Comparison of ENCODE assay signal across 18 cellular contexts in genomic region chr12:120999191-121000120, GRCh38. TPM values are rescaled to one million over a fixed set of nuclear protein-coding genes. Genes with fewer than 3 reads are reported as not detected.
DNase-seq lines count a peak whose midpoint lies in the region; ATAC-seq and TF ChIP-seq lines count a peak whose summit lies in the region.
"Had no signal": no experiment of that assay in that cellular context is flagged by ENCODE, and none has a peak within 500 bp of the region (broad histone marks: within the 10 kb centered on the region; RNA-seq: fewer than 3 reads in every experiment).

No MANE protein-coding gene starts in this region.

- CTCF ChIA-PET in activated CD8-positive, alpha-beta T cell treated with anti-CD3 and anti-CD28 coated beads for 36 hours (lab: Charles Lee), result no interaction called here
- CTCF ChIA-PET in activated CD8-positive, alpha-beta T cell treated with anti-CD3 and anti-CD28 coated beads, Interleukin-2, amount 10 ng/mL, durations not matched to agents 7 days and 5 days (lab: Charles Lee), result no interaction called here
- CTCF ChIA-PET in SK-N-SH (lab: Yijun Ruan, JAX), result no interaction called here

- H3K4me3 Mint-ChIP-seq in activated CD8-positive, alpha-beta T cell treated with anti-CD3 and anti-CD28 coated beads for 36 hours, result no peak overlapping the region
- H3K4me3 Mint-ChIP-seq in activated CD8-positive, alpha-beta T cell treated with anti-CD3 and anti-CD28 coated beads, Interleukin-2, amount 10 ng/mL, durations not matched to agents 7 days and 5 days, result no peak overlapping the region
- H3K4me3 Mint-ChIP-seq: activated naive CD4-positive, alpha-beta T cell treated with anti-CD3 and anti-CD28 coated beads for 36 hours; naive thymus-derived CD8-positive, alpha-beta T cell had no signal

- H3K27ac Mint-ChIP-seq in activated CD8-positive, alpha-beta T cell treated with anti-CD3 and anti-CD28 coated beads for 36 hours, result no peak overlapping the region
- no peak overlapping the region for H3K27ac Mint-ChIP-seq in activated CD8-positive, alpha-beta T cell treated with anti-CD3 and anti-CD28 coated beads, Interleukin-2, amount 10 ng/mL, durations not matched to agents 7 days and 5 days
- H3K27ac Mint-ChIP-seq: activated naive CD4-positive, alpha-beta T cell treated with anti-CD3 and anti-CD28 coated beads for 36 hours; naive thymus-derived CD8-positive, alpha-beta T cell had no signal

- TF ChIP-seq RAD21 in SK-N-SH (IDR thresholded peaks at IDR 0.05; ENCODE audit: low read length), result no peak

- H3K9ac ChIP-seq in SK-N-SH (no peak overlapping the region), parathyroid adenoma (no peak overlapping the region)

- no peaks in the 10 kb centered on the region for H3K9me3 ChIP-seq in SK-N-SH
- H3K9me3 ChIP-seq in parathyroid adenoma (ENCODE audit: control insufficient read depth, low read length), result no peaks in the 10 kb centered on the region
- H3K9me3 ChIP-seq: A549, breast epithelium had no signal

- TF ChIP-seq CTCF in activated CD8-positive, alpha-beta T cell treated with anti-CD3 and anti-CD28 coated beads for 36 hours (IDR thresholded peaks at IDR 0.05), result no peak
- TF ChIP-seq CTCF in SK-N-SH (IDR thresholded peaks at IDR 0.05), result no peak
- no peak for TF ChIP-seq CTCF in foreskin fibroblast (IDR thresholded peaks at IDR 0.05; ENCODE audit: low read depth, low read length)
- TF ChIP-seq CTCF in parathyroid adenoma (IDR thresholded peaks at IDR 0.05), result no peak

- H3K27me3 Mint-ChIP-seq in activated CD8-positive, alpha-beta T cell treated with anti-CD3 and anti-CD28 coated beads for 36 hours, result peaks cover 4% of the 10 kb centered on the region
- H3K27me3 Mint-ChIP-seq in activated CD8-positive, alpha-beta T cell treated with anti-CD3 and anti-CD28 coated beads, Interleukin-2, amount 10 ng/mL, durations not matched to agents 7 days and 5 days (ENCODE audit: low read depth), result peaks cover 13% of the 10 kb centered on the region

- DNase-seq in activated CD8-positive, alpha-beta T cell treated with anti-CD3 and anti-CD28 coated beads for 36 hours, result no peak
- no peak for DNase-seq in activated CD8-positive, alpha-beta T cell treated with anti-CD3 and anti-CD28 coated beads, Interleukin-2, amount 10 ng/mL, durations not matched to agents 7 days and 5 days
- DNase-seq in SK-N-SH, result peak; percentile 50
- DNase-seq in foreskin fibroblast, result peak; percentile 15 to 57
- no peak for DNase-seq in EL
- no peak for DNase-seq in NK-92 treated with Interleukin-12 subunit alpha and Interleukin-12 subunit beta, amount 100 ng/mL, for 24 hours (lab: John Stamatoyannopoulos, UW)
- DNase-seq: activated naive CD4-positive, alpha-beta T cell treated with anti-CD3 and anti-CD28 coated beads for 36 hours; glutamatergic neuron; naive thymus-derived CD8-positive, alpha-beta T cell; NCI-H2171 treated with DMSO at 0.1 percent for 48 hours; OCI-M1; stimulated activated naive CD4-positive, alpha-beta T cell treated with Interleukin-2 at 50 U/mL for 16 hours; SW 1271 had no signal

- H4K20me1 ChIP-seq in SK-N-SH (ENCODE audit: insufficient read depth), result no peaks in the 10 kb centered on the region

- no peaks in the 10 kb centered on the region for H3K79me2 ChIP-seq in SK-N-SH (ENCODE audit: insufficient read depth)
- no peaks in the 10 kb centered on the region for H3K79me2 ChIP-seq in parathyroid adenoma

- H3K4me1 ChIP-seq in SK-N-SH (ENCODE audit: control insufficient read depth in 1 of 2, insufficient read depth in 2 of 2, low read depth in 1 of 2, low read length in 1 of 2) (no peaks in the 10 kb centered on the region), parathyroid adenoma (no peaks in the 10 kb centered on the region)
- H3K4me1 ChIP-seq: breast epithelium had no signal

- H3K36me3 Mint-ChIP-seq in activated CD8-positive, alpha-beta T cell treated with anti-CD3 and anti-CD28 coated beads for 36 hours (ENCODE audit: low read depth), result peaks cover 9% of the 10 kb centered on the region
- peaks cover 12% of the 10 kb centered on the region for H3K36me3 Mint-ChIP-seq in activated CD8-positive, alpha-beta T cell treated with anti-CD3 and anti-CD28 coated beads, Interleukin-2, amount 10 ng/mL, durations not matched to agents 7 days and 5 days (ENCODE audit: low read depth)

- H3K4me1 Mint-ChIP-seq in activated CD8-positive, alpha-beta T cell treated with anti-CD3 and anti-CD28 coated beads for 36 hours (ENCODE audit: low read depth), result no peaks in the 10 kb centered on the region
- H3K4me1 Mint-ChIP-seq in activated CD8-positive, alpha-beta T cell treated with anti-CD3 and anti-CD28 coated beads, Interleukin-2, amount 10 ng/mL, durations not matched to agents 7 days and 5 days (ENCODE audit: low read depth), result peaks cover 8% of the 10 kb centered on the region

- H3K27me3 ChIP-seq in SK-N-SH (ENCODE audit: insufficient read depth) (no peaks in the 10 kb centered on the region), parathyroid adenoma (ENCODE audit: control insufficient read depth, insufficient read depth, low read length) (no peaks in the 10 kb centered on the region)
- H3K27me3 ChIP-seq: breast epithelium had no signal

- H3K9me3 Mint-ChIP-seq in activated CD8-positive, alpha-beta T cell treated with anti-CD3 and anti-CD28 coated beads for 36 hours, result no peaks in the 10 kb centered on the region
- no peaks in the 10 kb centered on the region for H3K9me3 Mint-ChIP-seq in activated CD8-positive, alpha-beta T cell treated with anti-CD3 and anti-CD28 coated beads, Interleukin-2, amount 10 ng/mL, durations not matched to agents 7 days and 5 days (ENCODE audit: insufficient read depth)
- H3K9me3 Mint-ChIP-seq: activated naive CD4-positive, alpha-beta T cell treated with anti-CD3 and anti-CD28 coated beads for 36 hours had no signal

- H3K4me2 ChIP-seq in SK-N-SH (no peak overlapping the region), parathyroid adenoma (ENCODE audit: low read length) (no peak overlapping the region)
- H3K4me2 ChIP-seq: A549 had no signal

- WGBS in SK-N-SH (ENCODE audit: low lambda C conversion rate), result 83% methylated on average over 22 of the region's 23 CpGs

- H3K36me3 ChIP-seq in SK-N-SH (replicated peaks in 1 of 2; ENCODE audit: control insufficient read depth in 1 of 2, insufficient read depth in 2 of 2, low read length in 1 of 2) (peaks cover 6 to 12% of the 10 kb centered on the region in 2 experiments), parathyroid adenoma (ENCODE audit: control insufficient read depth, insufficient read depth, low read length) (no peaks in the 10 kb centered on the region)
- H3K36me3 ChIP-seq: breast epithelium had no signal

- intact Hi-C loops in activated CD8-positive, alpha-beta T cell treated with anti-CD3 and anti-CD28 coated beads for 36 hours (cut with micrococcal nuclease), result no loop called here

- H2AFZ ChIP-seq in SK-N-SH (ENCODE audit: low read depth) (no peak overlapping the region), parathyroid adenoma (peak overlapping the region; percentile 22)

- POLR2A ChIA-PET in activated CD8-positive, alpha-beta T cell treated with anti-CD3 and anti-CD28 coated beads for 36 hours (lab: Charles Lee), result interaction anchor here (1.7 kb wide), 1 partner anchor 14 kb away, joined by 4 read pairs; no protein-coding TSS in a partner anchor
- POLR2A ChIA-PET in activated CD8-positive, alpha-beta T cell treated with anti-CD3 and anti-CD28 coated beads, Interleukin-2, amount 10 ng/mL, durations not matched to agents 7 days and 5 days (lab: Charles Lee), result interaction anchor here (0.6 kb wide), 2 partner anchors 255 to 515 kb away, joined by 3 to 4 read pairs; no protein-coding TSS in a partner anchor
- POLR2A ChIA-PET in SK-N-SH (lab: Yijun Ruan, JAX), result no interaction called here

- H3K9me2 ChIP-seq in SK-N-SH, result no peaks in the 10 kb centered on the region

- H3K4me3 ChIP-seq in SK-N-SH (ENCODE audit: low read depth in 2 of 2, low read length in 1 of 2), result no peak overlapping the region
- no peak overlapping the region for H3K4me3 ChIP-seq in foreskin fibroblast (ENCODE audit: low read depth in 1 of 2, low read length in 2 of 2)
- no peak overlapping the region for H3K4me3 ChIP-seq in parathyroid adenoma (ENCODE audit: low read depth, low read length)
- H3K4me3 ChIP-seq: A549, breast epithelium had no signal

- TF ChIP-seq EP300 in SK-N-SH (IDR thresholded peaks at IDR 0.05; ENCODE audit: borderline replicate concordance in 1 of 2, low read depth in 1 of 2, low read length in 1 of 2), result no peak

- H3F3A ChIP-seq in SK-N-SH (replicated peaks; ENCODE audit: insufficient read depth), result no peaks in the 10 kb centered on the region

- peak; percentile 62 for ATAC-seq in activated CD8-positive, alpha-beta T cell treated with anti-CD3 and anti-CD28 coated beads for 36 hours
- ATAC-seq in activated CD8-positive, alpha-beta T cell treated with anti-CD3 and anti-CD28 coated beads, Interleukin-2, amount 10 ng/mL, durations not matched to agents 7 days and 5 days, result no peak
- no peak for ATAC-seq in HG03095 (IDR thresholded peaks at IDR 0.05; ENCODE audit: unreplicated experiment)
- ATAC-seq: naive thymus-derived CD8-positive, alpha-beta T cell had no signal

- H3K27ac ChIP-seq in SK-N-SH (ENCODE audit: low read depth in 2 of 2, low read length in 1 of 2), result no peak overlapping the region
- H3K27ac ChIP-seq in parathyroid adenoma, result no peak overlapping the region
- H3K27ac ChIP-seq: A549, breast epithelium, VCaP had no signal

TF ChIP-seq in SK-N-SH, 30 proteins besides CTCF, POLR2A, EP300 and RAD21 (continues in another document):
- TF ChIP-seq MXI1 (IDR thresholded peaks at IDR 0.05; ENCODE audit: low read depth, low read length) (no peak), TAF1 (IDR thresholded peaks at IDR 0.05; ENCODE audit: borderline replicate concordance, low read depth, low read length) (no peak)

RNA-seq across cellular contexts. Expression of gene C12orf43, which starts 16.8 kb away (rescaled TPM):
- 10 to 100 TPM; 19.8 to 20.7 TPM for total RNA-seq in activated CD8-positive, alpha-beta T cell treated with anti-CD3 and anti-CD28 coated beads for 36 hours
- 10 to 100 TPM; 19.0 to 23.3 TPM for total RNA-seq in activated CD8-positive, alpha-beta T cell treated with anti-CD3 and anti-CD28 coated beads, Interleukin-2, amount 10 ng/mL, durations not matched to agents 7 days and 5 days
- 12.8 and 13.9 TPM in 2 replicates for polyA plus RNA-seq in SK-N-SH (2012; rRNA removed)
- 10.4 and 12.0 TPM in 2 replicates for polyA plus RNA-seq in SK-N-SH (2012; cell fraction: cytosol; rRNA removed)
- 13.2 and 18.2 TPM in 2 replicates for polyA plus RNA-seq in SK-N-SH (2012; cell fraction: nucleus; rRNA removed)

RNA-seq across cellular contexts. Expression of gene HNF1A, which starts 21.1 kb away (rescaled TPM):
- total RNA-seq in activated CD8-positive, alpha-beta T cell treated with anti-CD3 and anti-CD28 coated beads for 36 hours, result not detected
- not detected for total RNA-seq in activated CD8-positive, alpha-beta T cell treated with anti-CD3 and anti-CD28 coated beads, Interleukin-2, amount 10 ng/mL, durations not matched to agents 7 days and 5 days
- polyA plus RNA-seq in SK-N-SH (2012; rRNA removed), result not detected in 2 replicates
- polyA plus RNA-seq in SK-N-SH (2012; cell fraction: cytosol; rRNA removed), result not detected in 2 replicates
- polyA plus RNA-seq in SK-N-SH (2012; cell fraction: nucleus; rRNA removed), result not detected in 2 replicates
- total RNA-seq: activated naive CD4-positive, alpha-beta T cell treated with anti-CD3 and anti-CD28 coated beads for 36 hours; naive thymus-derived CD8-positive, alpha-beta T cell had no signal
- polyA plus RNA-seq: naive thymus-derived CD8-positive, alpha-beta T cell had no signal

RNA-seq across cellular contexts. Expression of gene OASL, which starts 39.6 kb away (rescaled TPM):
- 10 to 100 TPM; 11.1 to 11.4 TPM for total RNA-seq in activated CD8-positive, alpha-beta T cell treated with anti-CD3 and anti-CD28 coated beads for 36 hours
- 10 to 100 TPM; 29.2 to 33.5 TPM for total RNA-seq in activated CD8-positive, alpha-beta T cell treated with anti-CD3 and anti-CD28 coated beads, Interleukin-2, amount 10 ng/mL, durations not matched to agents 7 days and 5 days
- 0.37 and 0.41 TPM in 2 replicates for polyA plus RNA-seq in SK-N-SH (2012; rRNA removed)
- 0.27 and 0.39 TPM in 2 replicates for polyA plus RNA-seq in SK-N-SH (2012; cell fraction: cytosol; rRNA removed)
- polyA plus RNA-seq in SK-N-SH (2012; cell fraction: nucleus; rRNA removed), result 0.15 and 0.19 TPM in 2 replicates

Comparison
In these comparisons a context has a peak if more than half of its experiments do, and no peak if none do; other contexts are left out.
1. DNase-seq: peak in SK-N-SH (single experiment) and foreskin fibroblast (2 of 2); none in activated CD8-positive, alpha-beta T cell treated with anti-CD3 and anti-CD28 coated beads for 36 hours (single experiment), activated CD8-positive, alpha-beta T cell treated with anti-CD3 and anti-CD28 coated beads, Interleukin-2, amount 10 ng/mL, durations not matched to agents 7 days and 5 days (single experiment), EL (single experiment) and NK-92 treated with Interleukin-12 subunit alpha and Interleukin-12 subunit beta, amount 100 ng/mL, for 24 hours (single experiment).